24 cellular contexts compared by ENCODE assay signal in the genomic region with DNA sequence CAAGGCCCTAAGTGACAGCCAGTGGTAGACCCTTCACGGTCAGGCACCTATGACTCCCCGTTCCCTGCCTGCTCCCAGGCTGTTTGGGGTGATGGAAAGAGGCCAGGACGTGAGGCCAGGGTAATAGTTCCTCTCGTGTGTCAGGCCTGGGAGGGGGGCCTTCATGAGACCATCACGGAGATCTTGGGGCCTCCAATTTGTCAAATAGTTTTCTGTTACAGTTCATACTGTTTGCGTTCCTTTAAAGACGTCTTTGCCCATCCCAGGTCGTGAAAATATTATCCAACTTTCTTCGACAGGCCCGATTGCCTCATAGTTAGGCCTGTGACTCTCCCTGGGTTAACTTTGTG.
"Had no signal": no experiment of that assay in that cellular context is flagged by ENCODE, and none has a peak within 500 bp of the region (broad histone marks: within the 10 kb centered on the region; RNA-seq: fewer than 3 reads in every experiment).

No MANE protein-coding gene starts in this region.

- H3K4me1 ChIP-seq: gastrocnemius medialis, tibial nerve had no signal

- H3K27ac ChIP-seq: brain microvascular endothelial cell, gastrocnemius medialis, tibial nerve, WERI-Rb-1 had no signal

- FAIRE-seq: astrocyte, islet of Langerhans, small intestine, TTC549 had no signal

- H3K27me3 ChIP-seq: brain microvascular endothelial cell, gastrocnemius medialis, tibial nerve had no signal

- H3K27ac Mint-ChIP-seq: activated T-cell treated with anti-CD3 and anti-CD28 coated beads, Interleukin-2, amount 50 U/mL, for 24 hours; activated T-helper 17 cell treated with anti-CD3 and anti-CD28 coated beads, Interleukin-2, amount 50 U/mL, for 72 hours; mesothelial cell of epicardium; naive thymus-derived CD8-positive, alpha-beta T cell; T-helper 1 cell treated with Interleukin-12 subunit alpha and Interleukin-12 subunit beta and Interleukin-4 antibody, amounts not matched to agents 30 μg/mL and 1 μg/mL, for 36 hours had no signal

- H3K4me1 Mint-ChIP-seq: activated T-helper 17 cell treated with anti-CD3 and anti-CD28 coated beads, Interleukin-2, amount 50 U/mL, for 72 hours had no signal

- H3K4me2 ChIP-seq: SK-N-SH had no signal

- H3K4me3 Mint-ChIP-seq: activated T-cell treated with anti-CD3 and anti-CD28 coated beads, Interleukin-2, amount 50 U/mL, for 24 hours; activated T-helper 17 cell treated with anti-CD3 and anti-CD28 coated beads, Interleukin-2, amount 50 U/mL, for 72 hours; mesothelial cell of epicardium; naive thymus-derived CD8-positive, alpha-beta T cell; T-helper 1 cell treated with Interleukin-12 subunit alpha and Interleukin-12 subunit beta and Interleukin-4 antibody, amounts not matched to agents 30 μg/mL and 1 μg/mL, for 36 hours had no signal

- DNase-seq: activated CD4-positive, alpha-beta T cell treated with anti-CD3 and anti-CD28 coated beads, Interleukin-2, amount 50 U/mL, for 1 hour; activated gamma-delta T cell treated with Interleukin-2 at 50 U/mL for 16 hours; activated T-cell treated with anti-CD3 and anti-CD28 coated beads, Interleukin-2, amount 50 U/mL, for 24 hours; amniotic stem cell; brain microvascular endothelial cell; central memory CD4-positive, alpha-beta T cell; dermis blood vessel endothelial cell; effector CD8-positive, alpha-beta T cell; gastrocnemius medialis; SK-N-SH; small intestine; stimulated activated CD4-positive, alpha-beta T cell treated with anti-CD3 and anti-CD28 coated beads, Interleukin-1b, Interleukin-23, amount 100 ng/mL, for 48 hours; stimulated activated naive CD4-positive, alpha-beta T cell treated with Interleukin-2 at 50 U/mL for 16 hours; SW 1271; T-helper 9 cell had no signal

- H3K36me3 ChIP-seq: brain microvascular endothelial cell, gastrocnemius medialis, tibial nerve, WERI-Rb-1 had no signal

- H3K27me3 Mint-ChIP-seq: activated T-cell treated with anti-CD3 and anti-CD28 coated beads, Interleukin-2, amount 50 U/mL, for 24 hours; activated T-helper 17 cell treated with anti-CD3 and anti-CD28 coated beads, Interleukin-2, amount 50 U/mL, for 72 hours; naive thymus-derived CD8-positive, alpha-beta T cell had no signal

- H3K9me3 ChIP-seq: gastrocnemius medialis, SK-N-SH had no signal

- H3K9me3 Mint-ChIP-seq: activated T-cell treated with anti-CD3 and anti-CD28 coated beads, Interleukin-2, amount 50 U/mL, for 24 hours; activated T-helper 17 cell treated with anti-CD3 and anti-CD28 coated beads, Interleukin-2, amount 50 U/mL, for 72 hours; T-helper 1 cell treated with Interleukin-12 subunit alpha and Interleukin-12 subunit beta and Interleukin-4 antibody, amounts not matched to agents 30 μg/mL and 1 μg/mL, for 36 hours had no signal

- H3K4me3 ChIP-seq: gastrocnemius medialis, tibial nerve had no signal
